In the genomic region with DNA sequence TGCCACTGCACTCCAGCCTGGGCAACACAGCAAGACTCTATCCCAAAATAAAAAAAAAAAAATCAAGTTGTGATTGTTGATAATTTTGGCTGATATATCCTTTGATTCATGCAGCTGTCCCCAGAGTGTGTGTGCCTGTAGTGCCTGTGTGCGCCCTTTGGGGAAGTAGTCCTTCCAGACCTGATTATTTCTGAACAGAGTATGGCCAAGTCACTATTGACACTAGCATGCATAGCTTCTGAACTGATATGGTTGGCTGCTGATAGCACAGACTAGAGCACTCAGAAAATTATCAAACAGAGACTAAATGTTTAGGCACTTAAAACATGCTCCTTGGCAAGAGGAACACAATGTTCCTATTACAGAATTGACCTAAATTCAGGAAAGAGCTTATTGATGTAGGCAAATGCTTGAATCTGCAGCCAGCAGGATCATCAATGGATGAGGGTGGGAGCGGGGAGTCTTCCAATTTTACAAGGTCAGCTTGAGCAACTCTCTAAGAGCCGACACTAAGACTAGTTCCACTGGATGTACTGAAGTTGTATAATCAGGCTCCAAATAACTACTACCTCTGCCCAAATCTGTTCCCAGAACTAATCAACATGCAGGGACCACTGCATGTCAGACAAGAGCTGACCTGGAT, we compare ENCODE assay signal across 19 cellular contexts. TPM values are rescaled to one million over a fixed set of nuclear protein-coding genes. Genes with fewer than 3 reads are reported as not detected.
A peak's percentile ranks its signal among the peaks of the same experiment; 100 is the strongest.
DNase-seq lines count a peak whose midpoint lies in the region; ATAC-seq, FAIRE-seq and TF ChIP-seq lines count a peak whose summit lies in the region.
"Had no signal": no experiment of that assay in that cellular context is flagged by ENCODE, and none has a peak within 500 bp of the region (broad histone marks: within the 10 kb centered on the region; RNA-seq: fewer than 3 reads in every experiment).

No MANE protein-coding gene starts in this region.

- POLR2A ChIA-PET in HepG2 (lab: Yijun Ruan, JAX), result interaction anchor here (0.6 kb wide), 1 partner anchor 7 kb away, joined by 3 read pairs; no protein-coding TSS in a partner anchor

- CTCF ChIA-PET in HepG2 (lab: Yijun Ruan, JAX; ENCODE audit: low intra/inter-chr PET ratio, low total read pairs), result no interaction called here

- H3K4me2 ChIP-seq in HepG2 (ENCODE audit: low read depth, low read length), result no peak overlapping the region

- no peak for TF ChIP-seq CTCF in liver (IDR thresholded peaks at IDR 0.05; ENCODE audit: low read depth, low read length, missing input control)
- no peak for TF ChIP-seq CTCF in HepG2 (CRISPR knock-in tag; IDR thresholded peaks at IDR 0.05)
- TF ChIP-seq CTCF in thyroid gland (IDR thresholded peaks at IDR 0.05), result peak in 4 of 6 experiments; percentile 21 to 42 (median 33)

- H3K9me3 ChIP-seq in liver (ENCODE audit: control insufficient read depth in 4 of 4, low read length in 3 of 4), result no peaks in the 10 kb centered on the region
- H3K9me3 ChIP-seq in HepG2 (ENCODE audit: low read length), result no peaks in the 10 kb centered on the region
- no peaks in the 10 kb centered on the region for H3K9me3 ChIP-seq in thyroid gland
- H3K9me3 ChIP-seq: Caco-2, Peyer's patch had no signal

- in situ Hi-C loops in HepG2 (cut with HindIII; ENCODE audit: extremely low pct_ligation_motif_present, low pct_unique_long_range_greater_than_20kb), result no loop called here

- peaks cover 29% of the 10 kb centered on the region for H3K4me1 Mint-ChIP-seq in T-helper 1 cell treated with Interleukin-12 subunit alpha and Interleukin-12 subunit beta and Interleukin-4 antibody, amounts not matched to agents 30 μg/mL and 1 μg/mL, for 36 hours (ENCODE audit: low read depth)
- H3K4me1 Mint-ChIP-seq in activated T-helper 2 cell treated with anti-CD3 and anti-CD28 coated beads, Interferon-gamma antibody, Interleukin-2, Interleukin-4, amounts not matched to agents 10 μg/mL and 5 μg/mL and 100 μg/mL, durations not matched to agents 14 hours and 24 hours and 36 hours (ENCODE audit: low read depth), result peaks cover 32% of the 10 kb centered on the region

- no peak overlapping the region for H3K9ac ChIP-seq in liver (ENCODE audit: low read depth in 1 of 2, low read length in 2 of 2)
- no peak overlapping the region for H3K9ac ChIP-seq in HepG2 (ENCODE audit: insufficient read depth, low read depth, low read length)

- peaks cover 5 to 29% (median 20%) of the 10 kb centered on the region in 4 donors for H3K4me1 ChIP-seq in liver (ENCODE audit: control insufficient read depth in 4 of 4, insufficient read depth in 4 of 4, low read length in 3 of 4)
- H3K4me1 ChIP-seq in HepG2 (ENCODE audit: insufficient read depth, low read length), result no peaks in the 10 kb centered on the region
- peaks cover 51 to 62% of the 10 kb centered on the region in 2 donors for H3K4me1 ChIP-seq in thyroid gland
- H3K4me1 ChIP-seq: Peyer's patch had no signal

- H3K79me2 ChIP-seq in HepG2 (ENCODE audit: insufficient read depth, low read length), result no peaks in the 10 kb centered on the region

- H3K27ac Mint-ChIP-seq in T-helper 1 cell treated with Interleukin-12 subunit alpha and Interleukin-12 subunit beta and Interleukin-4 antibody, amounts not matched to agents 30 μg/mL and 1 μg/mL, for 36 hours, result no peak overlapping the region
- peak overlapping the region; percentile 26 for H3K27ac Mint-ChIP-seq in activated T-helper 2 cell treated with anti-CD3 and anti-CD28 coated beads, Interferon-gamma antibody, Interleukin-2, Interleukin-4, amounts not matched to agents 10 μg/mL and 5 μg/mL and 100 μg/mL, durations not matched to agents 14 hours and 24 hours and 36 hours

- TF ChIP-seq POLR2A in HepG2 (IDR thresholded peaks at IDR 0.05; ENCODE audit: insufficient read depth in 1 of 2, low read depth in 2 of 2, low read length in 2 of 2) (no peak), thyroid gland (IDR thresholded peaks at IDR 0.05) (peak in 1 of 2 donors; percentile 60)

- peaks cover 27% of the 10 kb centered on the region for H3K36me3 Mint-ChIP-seq in T-helper 1 cell treated with Interleukin-12 subunit alpha and Interleukin-12 subunit beta and Interleukin-4 antibody, amounts not matched to agents 30 μg/mL and 1 μg/mL, for 36 hours (ENCODE audit: low read depth)
- peaks cover 66% of the 10 kb centered on the region for H3K36me3 Mint-ChIP-seq in activated T-helper 2 cell treated with anti-CD3 and anti-CD28 coated beads, Interferon-gamma antibody, Interleukin-2, Interleukin-4, amounts not matched to agents 10 μg/mL and 5 μg/mL and 100 μg/mL, durations not matched to agents 14 hours and 24 hours and 36 hours (ENCODE audit: low read depth)

- H3K4me3 ChIP-seq in liver (ENCODE audit: low read depth in 1 of 3, low read length in 3 of 3), result no peak overlapping the region
- H3K4me3 ChIP-seq in HepG2 (replicated peaks in 1 of 3; ENCODE audit: insufficient read depth in 1 of 3, low read depth in 2 of 3, low read length in 3 of 3), result no peak overlapping the region
- H3K4me3 ChIP-seq in thyroid gland (replicated peaks in 1 of 3), result no peak overlapping the region
- H3K4me3 ChIP-seq: Peyer's patch had no signal

- H3K27ac ChIP-seq in liver (ENCODE audit: low read depth in 1 of 2, low read length in 2 of 2) (peak overlapping the region; percentile 43 to 64), HepG2 (ENCODE audit: extremely low read length, insufficient read depth, low read length) (no peak overlapping the region), thyroid gland (peak overlapping the region; percentile 77 to 92 (median 79))
- H3K27ac ChIP-seq: 22Rv1, Peyer's patch had no signal

- no peaks in the 10 kb centered on the region for H4K20me1 ChIP-seq in HepG2 (ENCODE audit: insufficient read depth, low read length)

- FAIRE-seq in HepG2 (lab: Jason Lieb, UNC), result no peak
- FAIRE-seq: G401.6, GM19239 had no signal

- DNase-seq in T-helper 1 cell (no peak), HepG2 (ENCODE audit: low spot score) (no peak), thyroid gland (peak; percentile 85 to 91), SHP77 (lab: John Stamatoyannopoulos, UW) (no peak)
- no peak for DNase-seq in activated T-helper 2 cell treated with anti-CD3 and anti-CD28 coated beads, Interferon-gamma antibody, Interleukin-2, Interleukin-4, amounts not matched to agents 10 μg/mL and 5 μg/mL and 100 μg/mL, durations not matched to agents 14 hours and 24 hours and 36 hours (ENCODE audit: low spot score)
- DNase-seq: C1 segment of cervical spinal cord, Caco-2, HCEC 1CT, NCI-H1436, NCI-H2081, NCI-H510A treated with DMSO at 0.1 percent for 48 hours, Peyer's patch had no signal

- no peak overlapping the region for H2AFZ ChIP-seq in HepG2 (ENCODE audit: low read length)

- H3K9me3 Mint-ChIP-seq in T-helper 1 cell treated with Interleukin-12 subunit alpha and Interleukin-12 subunit beta and Interleukin-4 antibody, amounts not matched to agents 30 μg/mL and 1 μg/mL, for 36 hours, result no peaks in the 10 kb centered on the region
- no peaks in the 10 kb centered on the region for H3K9me3 Mint-ChIP-seq in activated T-helper 2 cell treated with anti-CD3 and anti-CD28 coated beads, Interferon-gamma antibody, Interleukin-2, Interleukin-4, amounts not matched to agents 10 μg/mL and 5 μg/mL and 100 μg/mL, durations not matched to agents 14 hours and 24 hours and 36 hours
- H3K9me3 Mint-ChIP-seq: IgD-negative memory B cell had no signal

- no peaks in the 10 kb centered on the region for H3K27me3 Mint-ChIP-seq in T-helper 1 cell treated with Interleukin-12 subunit alpha and Interleukin-12 subunit beta and Interleukin-4 antibody, amounts not matched to agents 30 μg/mL and 1 μg/mL, for 36 hours (ENCODE audit: low read depth)
- H3K27me3 Mint-ChIP-seq in activated T-helper 2 cell treated with anti-CD3 and anti-CD28 coated beads, Interferon-gamma antibody, Interleukin-2, Interleukin-4, amounts not matched to agents 10 μg/mL and 5 μg/mL and 100 μg/mL, durations not matched to agents 14 hours and 24 hours and 36 hours (ENCODE audit: low read depth), result no peaks in the 10 kb centered on the region
- H3K27me3 Mint-ChIP-seq: IgD-negative memory B cell had no signal

- BruUV-seq in HepG2 (replicated peaks; lab: Mats Ljungman, UMichigan), result no TSS peak

- TF ChIP-seq EP300 in HepG2 (IDR thresholded peaks at IDR 0.05; ENCODE audit: low read depth in 2 of 2, low read length in 2 of 2), result no peak
- no peak for TF ChIP-seq EP300 in HepG2 (CRISPR knock-in tag; IDR thresholded peaks at IDR 0.05; ENCODE audit: borderline replicate concordance)

- intact Hi-C loops in HepG2 (cut with micrococcal nuclease; ENCODE audit: unreplicated experiment), result no loop called here
- intact Hi-C loops in activated T-helper 2 cell treated with anti-CD3 and anti-CD28 coated beads, Interferon-gamma antibody, Interleukin-2, Interleukin-4, amounts not matched to agents 10 μg/mL and 5 μg/mL and 100 μg/mL, durations not matched to agents 14 hours and 24 hours and 36 hours (cut with micrococcal nuclease), result loop anchor here (5.0 kb wide), 1 partner anchor 45 kb away; a partner anchor contains a TSS
- intact Hi-C loops in thyroid gland (cut with DNase I), result no loop called here

- ATAC-seq in HepG2 (no peak), GM21423 (IDR thresholded peaks at IDR 0.05; ENCODE audit: unreplicated experiment) (no peak)

- H3K4me3 Mint-ChIP-seq in T-helper 1 cell treated with Interleukin-12 subunit alpha and Interleukin-12 subunit beta and Interleukin-4 antibody, amounts not matched to agents 30 μg/mL and 1 μg/mL, for 36 hours, result peak overlapping the region; percentile 8
- no peak overlapping the region for H3K4me3 Mint-ChIP-seq in activated T-helper 2 cell treated with anti-CD3 and anti-CD28 coated beads, Interferon-gamma antibody, Interleukin-2, Interleukin-4, amounts not matched to agents 10 μg/mL and 5 μg/mL and 100 μg/mL, durations not matched to agents 14 hours and 24 hours and 36 hours (ENCODE audit: low read depth)
- H3K4me3 Mint-ChIP-seq: IgD-negative memory B cell had no signal

- H3K36me3 ChIP-seq in liver (ENCODE audit: control insufficient read depth in 4 of 4, insufficient read depth in 3 of 4, low read depth in 1 of 4, low read length in 3 of 4), result peaks cover 2 to 15% (median 10%) of the 10 kb centered on the region in 4 donors
- peaks cover 8 to 24% of the 10 kb centered on the region in 2 experiments; a peak in 4 of 5 replicates for H3K36me3 ChIP-seq in HepG2 (replicated peaks in 1 of 2; ENCODE audit: control insufficient read depth in 1 of 2, insufficient read depth in 2 of 2, low read length in 2 of 2)
- H3K36me3 ChIP-seq in thyroid gland, result peaks cover 4 to 5% of the 10 kb centered on the region in 2 donors

- TF ChIP-seq RAD21 in liver (IDR thresholded peaks at IDR 0.05) (no peak), HepG2 (CRISPR knock-in tag; IDR thresholded peaks at IDR 0.05) (no peak)

- H3K27me3 ChIP-seq in liver (ENCODE audit: control insufficient read depth in 4 of 4, insufficient read depth in 4 of 4, low read length in 3 of 4) (no peaks in the 10 kb centered on the region), HepG2 (ENCODE audit: control insufficient read depth in 1 of 2, insufficient read depth in 2 of 2, low read length in 2 of 2) (no peaks in the 10 kb centered on the region), thyroid gland (no peaks in the 10 kb centered on the region)
- H3K27me3 ChIP-seq: Peyer's patch had no signal

- 51% methylated on average over 3 of the region's 3 CpGs for WGBS in liver
- WGBS in HepG2 (ENCODE audit: low lambda C conversion rate), result 97% methylated on average over 2 of the region's 3 CpGs
- 31 to 38% methylated on average over 3 of the region's 3 CpGs for WGBS in thyroid gland, 2 donors

RNA-seq across cellular contexts. Expression of a gene that starts 17.7 kb away (rescaled TPM):
- 10 to 100 TPM in 1 of 2 donors, 1 to 10 TPM in 1; 8.4 to 14.1 TPM for total RNA-seq in liver
- polyA plus RNA-seq in liver, result 1 to 10 TPM; 5.4 to 6.6 TPM
- 16.5 and 16.6 TPM in 2 replicates for total RNA-seq in HepG2 (2016; rRNA removed; fragmentation: Illumina TruSeq; extraction: Trizol)
- total RNA-seq in HepG2 (2016; cell fraction: cytosol; rRNA removed; fragmentation: Illumina TruSeq; extraction: Trizol; ENCODE audit: low read depth), result 12.9 and 15.6 TPM in 2 replicates
- total RNA-seq in HepG2 (2016; cell fraction: insoluble cytoplasmic fraction; rRNA removed; fragmentation: Illumina TruSeq; extraction: Trizol), result 16.3 and 17.5 TPM in 2 replicates
- 20.4 and 21.9 TPM in 2 replicates for total RNA-seq in HepG2 (2016; cell fraction: membrane; rRNA removed; fragmentation: Illumina TruSeq; extraction: Trizol)
- total RNA-seq in HepG2 (2016; cell fraction: nucleus; rRNA removed; fragmentation: Illumina TruSeq; extraction: Trizol), result 11.6 and 14.4 TPM in 2 replicates
- 19.9 and 21.3 TPM in 2 replicates for polyA plus RNA-seq in HepG2 (2011; rRNA removed)
- polyA plus RNA-seq in HepG2 (2011; cell fraction: cytosol; rRNA removed), result 21.8 and 22.9 TPM in 2 replicates
- 12.9 and 15.1 TPM in 2 replicates for polyA plus RNA-seq in HepG2 (2011; cell fraction: nucleus; rRNA removed)
- 13.3 and 14.1 TPM in 2 replicates for polyA plus RNA-seq in HepG2 (2012)
- 5.8 and 6.2 TPM in 2 replicates for polyA plus RNA-seq in HepG2 (2016; cell fraction: cytosol; fragmentation: Illumina TruSeq; extraction: Trizol; ENCODE audit: low read depth)
- 16.3 and 19.5 TPM in 2 replicates for polyA plus RNA-seq in HepG2 (2016; cell fraction: insoluble cytoplasmic fraction; fragmentation: Illumina TruSeq; extraction: Trizol; ENCODE audit: low read depth)
- polyA plus RNA-seq in HepG2 (2016; cell fraction: membrane; fragmentation: Illumina TruSeq; extraction: Trizol; ENCODE audit: low read depth), result 14.9 and 15.7 TPM in 2 replicates
- 13.5 and 15.4 TPM in 2 replicates for polyA plus RNA-seq in HepG2 (2016; cell fraction: nucleus; fragmentation: Illumina TruSeq; extraction: Trizol; ENCODE audit: insufficient read depth, low read depth)
- polyA minus RNA-seq in HepG2 (2011; rRNA and poly(A)+ RNA removed; ENCODE audit: low replicate concordance), result 75.2 and 86.3 TPM in 2 replicates
- 11.8 and 13.8 TPM in 2 replicates for polyA minus RNA-seq in HepG2 (2011; cell fraction: cytosol; rRNA and poly(A)+ RNA removed)
- polyA minus RNA-seq in HepG2 (2011; cell fraction: nucleus; rRNA and poly(A)+ RNA removed), result 13.6 and 20.1 TPM in 2 replicates
- total RNA-seq in activated T-helper 2 cell treated with anti-CD3 and anti-CD28 coated beads, Interferon-gamma antibody, Interleukin-2, Interleukin-4, amounts not matched to agents 10 μg/mL and 5 μg/mL and 100 μg/mL, durations not matched to agents 14 hours and 24 hours and 36 hours, result 30.4 and 32.3 TPM in 2 replicates
- 10 to 100 TPM; 66.4 to 83.5 (median 73.6) TPM for total RNA-seq in thyroid gland

RNA-seq across cellular contexts. Expression of a gene that starts 28.7 kb away (rescaled TPM):
- total RNA-seq in liver (10 to 100 TPM in 1 of 2 donors, 1 to 10 TPM in 1; 7.8 to 11.4 TPM), HepG2 (2016; rRNA removed; fragmentation: Illumina TruSeq; extraction: Trizol) (16.4 and 18.3 TPM in 2 replicates), thyroid gland (10 to 100 TPM; 24.7 to 31.8 (median 27.8) TPM)
- polyA plus RNA-seq in liver (10 to 100 TPM; 12.8 to 13.2 TPM), HepG2 (2011; rRNA removed) (7.6 and 9.0 TPM in 2 replicates)
- total RNA-seq in HepG2 (2016; cell fraction: cytosol; rRNA removed; fragmentation: Illumina TruSeq; extraction: Trizol; ENCODE audit: low read depth), result 6.8 and 7.2 TPM in 2 replicates
- total RNA-seq in HepG2 (2016; cell fraction: insoluble cytoplasmic fraction; rRNA removed; fragmentation: Illumina TruSeq; extraction: Trizol), result 15.6 and 16.3 TPM in 2 replicates
- 12.1 and 13.5 TPM in 2 replicates for total RNA-seq in HepG2 (2016; cell fraction: membrane; rRNA removed; fragmentation: Illumina TruSeq; extraction: Trizol)
- 6.7 and 7.2 TPM in 2 replicates for total RNA-seq in HepG2 (2016; cell fraction: nucleus; rRNA removed; fragmentation: Illumina TruSeq; extraction: Trizol)
- polyA plus RNA-seq in HepG2 (2011; cell fraction: cytosol; rRNA removed), result 6.7 and 7.3 TPM in 2 replicates
- polyA plus RNA-seq in HepG2 (2011; cell fraction: nucleus; rRNA removed), result 4.2 and 4.4 TPM in 2 replicates
- 6.0 and 8.6 TPM in 2 replicates for polyA plus RNA-seq in HepG2 (2012)
- 4.4 and 6.8 TPM in 2 replicates for polyA plus RNA-seq in HepG2 (2016; cell fraction: cytosol; fragmentation: Illumina TruSeq; extraction: Trizol; ENCODE audit: low read depth)
- 19.3 and 20.4 TPM in 2 replicates for polyA plus RNA-seq in HepG2 (2016; cell fraction: insoluble cytoplasmic fraction; fragmentation: Illumina TruSeq; extraction: Trizol; ENCODE audit: low read depth)
- 8.3 and 9.4 TPM in 2 replicates for polyA plus RNA-seq in HepG2 (2016; cell fraction: membrane; fragmentation: Illumina TruSeq; extraction: Trizol; ENCODE audit: low read depth)
- polyA plus RNA-seq in HepG2 (2016; cell fraction: nucleus; fragmentation: Illumina TruSeq; extraction: Trizol; ENCODE audit: insufficient read depth, low read depth), result 10.9 and 12.9 TPM in 2 replicates
- 5.9 and 26.5 TPM in 2 replicates for polyA minus RNA-seq in HepG2 (2011; rRNA and poly(A)+ RNA removed; ENCODE audit: low replicate concordance)
- polyA minus RNA-seq in HepG2 (2011; cell fraction: cytosol; rRNA and poly(A)+ RNA removed), result 4.9 and 5.9 TPM in 2 replicates
- 8.1 and 9.9 TPM in 2 replicates for polyA minus RNA-seq in HepG2 (2011; cell fraction: nucleus; rRNA and poly(A)+ RNA removed)
- 32.7 and 40.9 TPM in 2 replicates for total RNA-seq in activated T-helper 2 cell treated with anti-CD3 and anti-CD28 coated beads, Interferon-gamma antibody, Interleukin-2, Interleukin-4, amounts not matched to agents 10 μg/mL and 5 μg/mL and 100 μg/mL, durations not matched to agents 14 hours and 24 hours and 36 hours

RNA-seq across cellular contexts. Expression of a gene that starts 43.2 kb away (rescaled TPM):
- total RNA-seq in liver (10 to 100 TPM; 45.2 to 84.4 TPM), HepG2 (2016; rRNA removed; fragmentation: Illumina TruSeq; extraction: Trizol) (143 and 165 TPM in 2 replicates), thyroid gland (100 to 1,000 TPM in 2 of 4 donors, 10 to 100 TPM in 2; 75.2 to 187 (median 133) TPM)
- polyA plus RNA-seq in liver (10 to 100 TPM; 54.7 to 94.8 TPM), HepG2 (2011; rRNA removed) (38.3 and 40.4 TPM in 2 replicates)
- total RNA-seq in HepG2 (2016; cell fraction: cytosol; rRNA removed; fragmentation: Illumina TruSeq; extraction: Trizol; ENCODE audit: low read depth), result 53.3 and 58.3 TPM in 2 replicates
- 140 and 190 TPM in 2 replicates for total RNA-seq in HepG2 (2016; cell fraction: insoluble cytoplasmic fraction; rRNA removed; fragmentation: Illumina TruSeq; extraction: Trizol)
- 89.4 and 101 TPM in 2 replicates for total RNA-seq in HepG2 (2016; cell fraction: membrane; rRNA removed; fragmentation: Illumina TruSeq; extraction: Trizol)
- 53.0 and 64.9 TPM in 2 replicates for total RNA-seq in HepG2 (2016; cell fraction: nucleus; rRNA removed; fragmentation: Illumina TruSeq; extraction: Trizol)
- 55.6 and 80.6 TPM in 2 replicates for polyA plus RNA-seq in HepG2 (2011; cell fraction: cytosol; rRNA removed)
- polyA plus RNA-seq in HepG2 (2011; cell fraction: nucleus; rRNA removed), result 36.4 and 36.8 TPM in 2 replicates
- polyA plus RNA-seq in HepG2 (2012), result 33.6 and 51.6 TPM in 2 replicates
- polyA plus RNA-seq in HepG2 (2016; cell fraction: cytosol; fragmentation: Illumina TruSeq; extraction: Trizol; ENCODE audit: low read depth), result 32.6 and 40.1 TPM in 2 replicates
- polyA plus RNA-seq in HepG2 (2016; cell fraction: insoluble cytoplasmic fraction; fragmentation: Illumina TruSeq; extraction: Trizol; ENCODE audit: low read depth), result 146 and 162 TPM in 2 replicates
- 51.8 and 60.0 TPM in 2 replicates for polyA plus RNA-seq in HepG2 (2016; cell fraction: membrane; fragmentation: Illumina TruSeq; extraction: Trizol; ENCODE audit: low read depth)
- 76.9 and 83.4 TPM in 2 replicates for polyA plus RNA-seq in HepG2 (2016; cell fraction: nucleus; fragmentation: Illumina TruSeq; extraction: Trizol; ENCODE audit: insufficient read depth, low read depth)
- polyA minus RNA-seq in HepG2 (2011; rRNA and poly(A)+ RNA removed; ENCODE audit: low replicate concordance), result 38.2 and 47.6 TPM in 2 replicates
- 32.0 and 35.4 TPM in 2 replicates for polyA minus RNA-seq in HepG2 (2011; cell fraction: cytosol; rRNA and poly(A)+ RNA removed)
- 17.8 and 21.0 TPM in 2 replicates for polyA minus RNA-seq in HepG2 (2011; cell fraction: nucleus; rRNA and poly(A)+ RNA removed)
- 103 and 106 TPM in 2 replicates for total RNA-seq in activated T-helper 2 cell treated with anti-CD3 and anti-CD28 coated beads, Interferon-gamma antibody, Interleukin-2, Interleukin-4, amounts not matched to agents 10 μg/mL and 5 μg/mL and 100 μg/mL, durations not matched to agents 14 hours and 24 hours and 36 hours

RNA-seq across cellular contexts. Expression of a gene that starts 50.9 kb away (rescaled TPM):
- total RNA-seq in liver (10 to 100 TPM in 1 of 2 donors, 1 to 10 TPM in 1; 7.1 to 10.8 TPM), HepG2 (2016; rRNA removed; fragmentation: Illumina TruSeq; extraction: Trizol) (10.8 and 11.0 TPM in 2 replicates), thyroid gland (10 to 100 TPM; 22.8 to 28.7 (median 26.5) TPM)
- polyA plus RNA-seq in liver (10 to 100 TPM in 1 of 2 donors, 1 to 10 TPM in 1; 8.0 to 10.3 TPM), HepG2 (2011; rRNA removed) (11.6 and 18.9 TPM in 2 replicates)
- total RNA-seq in HepG2 (2016; cell fraction: cytosol; rRNA removed; fragmentation: Illumina TruSeq; extraction: Trizol; ENCODE audit: low read depth), result 0.71 and 0.91 TPM in 2 replicates
- 7.9 and 10.3 TPM in 2 replicates for total RNA-seq in HepG2 (2016; cell fraction: insoluble cytoplasmic fraction; rRNA removed; fragmentation: Illumina TruSeq; extraction: Trizol)
- 3.9 and 4.8 TPM in 2 replicates for total RNA-seq in HepG2 (2016; cell fraction: membrane; rRNA removed; fragmentation: Illumina TruSeq; extraction: Trizol)
- total RNA-seq in HepG2 (2016; cell fraction: nucleus; rRNA removed; fragmentation: Illumina TruSeq; extraction: Trizol), result 10.1 and 11.4 TPM in 2 replicates
- 9.3 and 11.8 TPM in 2 replicates for polyA plus RNA-seq in HepG2 (2011; cell fraction: cytosol; rRNA removed)
- 50.4 and 52.6 TPM in 2 replicates for polyA plus RNA-seq in HepG2 (2011; cell fraction: nucleus; rRNA removed)
- polyA plus RNA-seq in HepG2 (2012), result 12.7 and 13.6 TPM in 2 replicates
- polyA plus RNA-seq in HepG2 (2016; cell fraction: cytosol; fragmentation: Illumina TruSeq; extraction: Trizol; ENCODE audit: low read depth), result 0.63 and 0.86 TPM in 2 replicates
- 9.7 and 12.3 TPM in 2 replicates for polyA plus RNA-seq in HepG2 (2016; cell fraction: insoluble cytoplasmic fraction; fragmentation: Illumina TruSeq; extraction: Trizol; ENCODE audit: low read depth)
- 2.5 and 3.6 TPM in 2 replicates for polyA plus RNA-seq in HepG2 (2016; cell fraction: membrane; fragmentation: Illumina TruSeq; extraction: Trizol; ENCODE audit: low read depth)
- 19.1 and 19.2 TPM in 2 replicates for polyA plus RNA-seq in HepG2 (2016; cell fraction: nucleus; fragmentation: Illumina TruSeq; extraction: Trizol; ENCODE audit: insufficient read depth, low read depth)
- polyA minus RNA-seq in HepG2 (2011; rRNA and poly(A)+ RNA removed; ENCODE audit: low replicate concordance), result 26.7 and 38.9 TPM in 2 replicates
- polyA minus RNA-seq in HepG2 (2011; cell fraction: cytosol; rRNA and poly(A)+ RNA removed), result 13.9 and 19.9 TPM in 2 replicates
- 21.4 and 25.6 TPM in 2 replicates for polyA minus RNA-seq in HepG2 (2011; cell fraction: nucleus; rRNA and poly(A)+ RNA removed)
- 6.8 and 7.4 TPM in 2 replicates for total RNA-seq in activated T-helper 2 cell treated with anti-CD3 and anti-CD28 coated beads, Interferon-gamma antibody, Interleukin-2, Interleukin-4, amounts not matched to agents 10 μg/mL and 5 μg/mL and 100 μg/mL, durations not matched to agents 14 hours and 24 hours and 36 hours

Comparison
In these comparisons a context has a peak if more than half of its experiments do, and no peak if none do; other contexts are left out.
1. DNase-seq: peak in thyroid gland (2 of 2); none in T-helper 1 cell (0 of 5), HepG2 (single experiment), activated T-helper 2 cell treated with anti-CD3 and anti-CD28 coated beads, Interferon-gamma antibody, Interleukin-2, Interleukin-4, amounts not matched to agents 10 μg/mL and 5 μg/mL and 100 μg/mL, durations not matched to agents 14 hours and 24 hours and 36 hours (single experiment) and SHP77 (0 of 2).
2. CTCF ChIP-seq: peak in thyroid gland (4 of 6); none in liver (single experiment) and HepG2 (single experiment).